Comparison of ENCODE assay signal across 17 cellular contexts in genomic region chr6:211856-212497, GRCh38.
"Had no signal": no experiment of that assay in that cellular context is flagged by ENCODE, and none has a peak within 500 bp of the region (broad histone marks: within the 10 kb centered on the region; RNA-seq: fewer than 3 reads in every experiment).

No MANE protein-coding gene starts in this region.

- H3K36me3 ChIP-seq: heart left ventricle, right atrium auricular region, sigmoid colon, stomach, thoracic aorta, transverse colon had no signal

- H3K4me3 ChIP-seq: coronary artery, heart left ventricle, mucosa of descending colon, right atrium auricular region, sigmoid colon, skin epidermis, stomach, thoracic aorta, transverse colon had no signal

- H3K9me3 ChIP-seq: mucosa of descending colon, sigmoid colon, thoracic aorta, transverse colon had no signal

- H3K27me3 Mint-ChIP-seq: naive thymus-derived CD8-positive, alpha-beta T cell had no signal

- H3K4me3 Mint-ChIP-seq: naive thymus-derived CD8-positive, alpha-beta T cell had no signal

- H3K27me3 ChIP-seq: right atrium auricular region, transverse colon had no signal

- H3K9me3 Mint-ChIP-seq: naive thymus-derived CD8-positive, alpha-beta T cell had no signal

- DNase-seq: dorsolateral prefrontal cortex; effector CD8-positive, alpha-beta T cell; foreskin melanocyte; heart left ventricle; hippocampal formation; kidney glomerular epithelial cell; mammary epithelial cell; mucosa of descending colon; naive thymus-derived CD8-positive, alpha-beta T cell; sigmoid colon; stimulated activated naive CD4-positive, alpha-beta T cell; stomach; transverse colon had no signal

- H3K36me3 Mint-ChIP-seq: naive thymus-derived CD8-positive, alpha-beta T cell had no signal
